In genomic region chr12:97148941-97149559, GRCh38 we compare ENCODE assay signal across 8 cellular contexts.
DNase-seq lines count a peak whose midpoint lies in the region; ATAC-seq, FAIRE-seq and TF ChIP-seq lines count a peak whose summit lies in the region.

No MANE protein-coding gene starts in this region.

- peak; percentile 86 for TF ChIP-seq CTCF in HL-60 (IDR thresholded peaks at IDR 0.05; ENCODE audit: insufficient read depth, low read length)

- intact Hi-C loops in right cardiac atrium (cut with DNase I), result no loop called here

- H3K4me3 ChIP-seq in HL-60 (replicated peaks; ENCODE audit: insufficient read depth, low read length) (no peak overlapping the region), right cardiac atrium (ENCODE audit: low read length) (no peak overlapping the region)

- H3K4me1 ChIP-seq in right cardiac atrium (ENCODE audit: control insufficient read depth, insufficient read depth, low read length), result no peaks in the 10 kb centered on the region

- FAIRE-seq in RCC 7860 (lab: Jason Lieb, UNC), result no peak

- no peaks in the 10 kb centered on the region for H3K9me3 ChIP-seq in right cardiac atrium (ENCODE audit: control insufficient read depth, low read length)

- peak; percentile 74 for DNase-seq in Daoy (ENCODE audit: low read depth)
- DNase-seq in HL-60 (ENCODE audit: low read depth in 1 of 2, low spot score in 1 of 2), result peak; percentile 26 to 65
- DNase-seq in RCC 7860 (ENCODE audit: low spot score), result peak; percentile 29
- DNase-seq in activated effector memory CD4-positive, alpha-beta T cell treated with anti-CD3 and anti-CD28 coated beads, Interleukin-2, amount 50 U/mL, for 16 hours, result peak; percentile 78
- peak; percentile 37 to 77 (median 72) for DNase-seq in right cardiac atrium
- DNase-seq in stimulated activated CD4-positive, alpha-beta T cell treated with anti-CD3 and anti-CD28 coated beads, Interleukin-12 subunit alpha, Interleukin-12 subunit beta, amount 100 ng/mL, for 4 hours, result peak; percentile 49
- DNase-seq in NCI-H345 (lab: John Stamatoyannopoulos, UW), result no peak

- peaks cover 3% of the 10 kb centered on the region for H3K27me3 ChIP-seq in HL-60 (ENCODE audit: insufficient read depth, poor library complexity, severe bottlenecking)
- H3K27me3 ChIP-seq in right cardiac atrium (ENCODE audit: control insufficient read depth, insufficient read depth), result no peaks in the 10 kb centered on the region

- H3K27ac ChIP-seq in HL-60 (replicated peaks) (no peak overlapping the region), right cardiac atrium (ENCODE audit: low read length) (no peak overlapping the region)

- 57% methylated on average over 9 of the region's 9 CpGs for WGBS in right cardiac atrium

- peak; percentile 100 for ATAC-seq in GM21515 (IDR thresholded peaks at IDR 0.05; ENCODE audit: unreplicated experiment)
- ATAC-seq in right cardiac atrium, result peak; percentile 70 to 80
